In genomic region chr17:4541041-4541327, GRCh38 we compare ENCODE assay signal across 33 cellular contexts. TPM values are rescaled to one million over a fixed set of nuclear protein-coding genes. Genes with fewer than 3 reads are reported as not detected.
DNase-seq lines count a peak whose midpoint lies in the region; ATAC-seq and TF ChIP-seq lines count a peak whose summit lies in the region.
"Had no signal": no experiment of that assay in that cellular context is flagged by ENCODE, and none has a peak within 500 bp of the region (broad histone marks: within the 10 kb centered on the region; RNA-seq: fewer than 3 reads in every experiment).

No MANE protein-coding gene starts in this region.

- H3K4me3 Mint-ChIP-seq in activated naive CD8-positive, alpha-beta T cell treated with anti-CD3 and anti-CD28 coated beads, Interleukin-2, amount 10 ng/mL, durations not matched to agents 7 days and 5 days, result no peak overlapping the region
- H3K4me3 Mint-ChIP-seq in activated naive CD8-positive, alpha-beta T cell treated with anti-CD3 and anti-CD28 coated beads for 36 hours, result no peak overlapping the region
- H3K4me3 Mint-ChIP-seq in endothelial cell (ENCODE audit: unreplicated experiment), result peak overlapping the region; percentile 47
- H3K4me3 Mint-ChIP-seq: activated CD4-positive, alpha-beta memory T cell treated with anti-CD3 and anti-CD28 coated beads, Interleukin-2, amount 10 ng/mL, durations not matched to agents 7 days and 5 days; activated naive CD8-positive, alpha-beta T cell treated with anti-CD3 and anti-CD28 coated beads, Interleukin-2, amount 50 U/mL, for 24 hours; brain; CD8-positive, alpha-beta memory T cell; HFFc6; naive thymus-derived CD4-positive, alpha-beta T cell had no signal

- H3K4me1 ChIP-seq in neuronal stem cell (ENCODE audit: control insufficient read depth in 2 of 2, insufficient read depth in 1 of 2, low read depth in 1 of 2, low read length in 2 of 2), result peaks cover 0 to 8% of the 10 kb centered on the region in 2 donors

- H3K36me3 ChIP-seq in neuronal stem cell (replicated peaks in 1 of 2; ENCODE audit: control insufficient read depth in 2 of 2, insufficient read depth in 2 of 2, low read length in 2 of 2), result peaks cover 43 to 70% of the 10 kb centered on the region in 2 donors

- no peak overlapping the region for H3K4me3 ChIP-seq in neuronal stem cell (ENCODE audit: low read length in 2 of 2)
- H3K4me3 ChIP-seq: SK-N-MC, smooth muscle cell had no signal

- H2BK15ac ChIP-seq in neuronal stem cell (ENCODE audit: low read length), result no peak overlapping the region

- H2BK120ac ChIP-seq in neuronal stem cell (ENCODE audit: low read depth, low read length), result no peak overlapping the region

- no peaks in the 10 kb centered on the region for H3K9me3 Mint-ChIP-seq in activated naive CD8-positive, alpha-beta T cell treated with anti-CD3 and anti-CD28 coated beads, Interleukin-2, amount 10 ng/mL, durations not matched to agents 7 days and 5 days
- no peaks in the 10 kb centered on the region for H3K9me3 Mint-ChIP-seq in activated naive CD8-positive, alpha-beta T cell treated with anti-CD3 and anti-CD28 coated beads for 36 hours
- H3K9me3 Mint-ChIP-seq in endothelial cell (ENCODE audit: unreplicated experiment), result no peaks in the 10 kb centered on the region
- H3K9me3 Mint-ChIP-seq: activated CD4-positive, alpha-beta memory T cell treated with anti-CD3 and anti-CD28 coated beads, Interleukin-2, amount 10 ng/mL, durations not matched to agents 7 days and 5 days; activated naive CD8-positive, alpha-beta T cell treated with anti-CD3 and anti-CD28 coated beads, Interleukin-2, amount 50 U/mL, for 24 hours; brain; CD8-positive, alpha-beta memory T cell; HFFc6; naive thymus-derived CD4-positive, alpha-beta T cell had no signal

- peaks cover 3% of the 10 kb centered on the region for H3K36me3 Mint-ChIP-seq in activated naive CD8-positive, alpha-beta T cell treated with anti-CD3 and anti-CD28 coated beads, Interleukin-2, amount 10 ng/mL, durations not matched to agents 7 days and 5 days
- peaks cover 12% of the 10 kb centered on the region for H3K36me3 Mint-ChIP-seq in activated naive CD8-positive, alpha-beta T cell treated with anti-CD3 and anti-CD28 coated beads for 36 hours
- H3K36me3 Mint-ChIP-seq in endothelial cell (ENCODE audit: low read depth, unreplicated experiment), result no peaks in the 10 kb centered on the region

- no peak overlapping the region for H3K9ac ChIP-seq in neuronal stem cell (ENCODE audit: low read depth, low read length, poor library complexity)

- H3K4me1 Mint-ChIP-seq in activated naive CD8-positive, alpha-beta T cell treated with anti-CD3 and anti-CD28 coated beads, Interleukin-2, amount 10 ng/mL, durations not matched to agents 7 days and 5 days, result no peaks in the 10 kb centered on the region
- no peaks in the 10 kb centered on the region for H3K4me1 Mint-ChIP-seq in activated naive CD8-positive, alpha-beta T cell treated with anti-CD3 and anti-CD28 coated beads for 36 hours
- peaks cover 12% of the 10 kb centered on the region for H3K4me1 Mint-ChIP-seq in endothelial cell (ENCODE audit: unreplicated experiment)
- H3K4me1 Mint-ChIP-seq: activated CD4-positive, alpha-beta memory T cell treated with anti-CD3 and anti-CD28 coated beads, Interleukin-2, amount 10 ng/mL, durations not matched to agents 7 days and 5 days; activated naive CD8-positive, alpha-beta T cell treated with anti-CD3 and anti-CD28 coated beads, Interleukin-2, amount 50 U/mL, for 24 hours; brain had no signal

- WGBS in neuronal stem cell (ENCODE audit: extremely low coverage in 2 of 2, insufficient read length in 2 of 2, insufficient replicate concordance in 1 of 2), 2 donors, result no CpG with 5 or more reads among the region's 4 CpGs

- no peaks in the 10 kb centered on the region for H3K27me3 Mint-ChIP-seq in activated naive CD8-positive, alpha-beta T cell treated with anti-CD3 and anti-CD28 coated beads, Interleukin-2, amount 10 ng/mL, durations not matched to agents 7 days and 5 days
- no peaks in the 10 kb centered on the region for H3K27me3 Mint-ChIP-seq in activated naive CD8-positive, alpha-beta T cell treated with anti-CD3 and anti-CD28 coated beads for 36 hours
- peaks cover 45% of the 10 kb centered on the region for H3K27me3 Mint-ChIP-seq in endothelial cell (ENCODE audit: unreplicated experiment)
- H3K27me3 Mint-ChIP-seq: activated CD4-positive, alpha-beta memory T cell treated with anti-CD3 and anti-CD28 coated beads, Interleukin-2, amount 10 ng/mL, durations not matched to agents 7 days and 5 days; activated naive CD8-positive, alpha-beta T cell treated with anti-CD3 and anti-CD28 coated beads, Interleukin-2, amount 50 U/mL, for 24 hours; brain; CD8-positive, alpha-beta memory T cell; naive thymus-derived CD4-positive, alpha-beta T cell had no signal

- no peak for DNase-seq in activated naive CD8-positive, alpha-beta T cell treated with anti-CD3 and anti-CD28 coated beads, Interleukin-2, amount 10 ng/mL, durations not matched to agents 7 days and 5 days
- no peak for DNase-seq in activated naive CD8-positive, alpha-beta T cell treated with anti-CD3 and anti-CD28 coated beads for 36 hours
- no peak for DNase-seq in endothelial cell (ENCODE audit: low spot score)
- DNase-seq in neuronal stem cell (ENCODE audit: low spot score), result no peak
- DNase-seq in activated naive CD4-positive, alpha-beta T cell (lab: John Stamatoyannopoulos, UW), result no peak
- DNase-seq in NCI-H2171 (lab: John Stamatoyannopoulos, UW), result no peak
- DNase-seq: activated CD4-positive, alpha-beta memory T cell treated with anti-CD3 and anti-CD28 coated beads, Interleukin-2, amount 10 ng/mL, durations not matched to agents 7 days and 5 days; activated CD4-positive, CD25-positive, alpha-beta regulatory T cell treated with anti-CD3 and anti-CD28 coated beads, Interleukin-2, amount 50 U/mL, for 72 hours; activated effector memory CD4-positive, alpha-beta T cell treated with anti-CD3 and anti-CD28 coated beads, Interleukin-2, amount 50 U/mL, for 16 hours; activated naive CD8-positive, alpha-beta T cell treated with anti-CD3 and anti-CD28 coated beads, Interleukin-2, amount 50 U/mL, for 24 hours; activated T-cell treated with anti-CD3 and anti-CD28 coated beads for 4 hours; CD8-positive, alpha-beta memory T cell; effector CD4-positive, alpha-beta T cell; foreskin fibroblast; GOT3; HFFc6; hippocampal formation; KBM-7; MM.1S; naive thymus-derived CD4-positive, alpha-beta T cell; NCI-H1417; NCI-H2081 treated with DMSO at 0.1 percent for 48 hours; NCI-H748 treated with DMSO at 0.1 percent for 48 hours; stimulated activated CD4-positive, alpha-beta T cell treated with anti-CD3 and anti-CD28 coated beads, Interleukin-2, amount 100 ng/mL, for 24 hours had no signal

- no peak overlapping the region for H3K23ac ChIP-seq in neuronal stem cell (ENCODE audit: low read depth, low read length, poor library complexity)

- H3K18ac ChIP-seq in neuronal stem cell (ENCODE audit: low read length), result no peak overlapping the region

- H3K27me3 ChIP-seq in neuronal stem cell (ENCODE audit: control insufficient read depth in 3 of 3, insufficient read depth in 3 of 3, low read depth in 1 of 3, low read length in 3 of 3), result no peaks in the 10 kb centered on the region

- H3K9me3 ChIP-seq in neuronal stem cell (replicated peaks in 1 of 2; ENCODE audit: control insufficient read depth in 2 of 2, insufficient read depth in 1 of 2, low read depth in 1 of 2, low read length in 2 of 2), result no peaks in the 10 kb centered on the region

- no peak overlapping the region for H3K4me2 ChIP-seq in neuronal stem cell (ENCODE audit: insufficient read depth, low read length, poor library complexity, severe bottlenecking)
- H3K4me2 ChIP-seq: smooth muscle cell had no signal

- H3K27ac Mint-ChIP-seq in activated naive CD8-positive, alpha-beta T cell treated with anti-CD3 and anti-CD28 coated beads, Interleukin-2, amount 10 ng/mL, durations not matched to agents 7 days and 5 days, result peak overlapping the region; percentile 34
- H3K27ac Mint-ChIP-seq in activated naive CD8-positive, alpha-beta T cell treated with anti-CD3 and anti-CD28 coated beads for 36 hours, result no peak overlapping the region
- peak overlapping the region; percentile 61 for H3K27ac Mint-ChIP-seq in endothelial cell (ENCODE audit: unreplicated experiment)
- H3K27ac Mint-ChIP-seq: activated CD4-positive, alpha-beta memory T cell treated with anti-CD3 and anti-CD28 coated beads, Interleukin-2, amount 10 ng/mL, durations not matched to agents 7 days and 5 days; activated naive CD8-positive, alpha-beta T cell treated with anti-CD3 and anti-CD28 coated beads, Interleukin-2, amount 50 U/mL, for 24 hours; HFFc6 had no signal

- H3K27ac ChIP-seq in neuronal stem cell (replicated peaks; ENCODE audit: low read length) (no peak overlapping the region), temporal lobe (ENCODE audit: low read depth, low read length) (peak overlapping the region; percentile 52)
- H3K27ac ChIP-seq: SK-N-MC had no signal

- H2AFZ ChIP-seq in neuronal stem cell (ENCODE audit: low read length), result no peak overlapping the region

- no peak overlapping the region for H2AK5ac ChIP-seq in neuronal stem cell (ENCODE audit: low read depth, low read length)

- no peak overlapping the region for H3K14ac ChIP-seq in neuronal stem cell (ENCODE audit: low read length)

- H4K91ac ChIP-seq in neuronal stem cell (ENCODE audit: low read depth, low read length, poor library complexity), result no peak overlapping the region

- H3K79me1 ChIP-seq in neuronal stem cell (ENCODE audit: low read depth, low read length), result peaks cover 17% of the 10 kb centered on the region

- H2BK5ac ChIP-seq in neuronal stem cell (ENCODE audit: low read length), result peak overlapping the region; percentile 75

- H2BK12ac ChIP-seq in neuronal stem cell (ENCODE audit: low read length), result no peak overlapping the region

- no peak overlapping the region for H3K4ac ChIP-seq in neuronal stem cell (ENCODE audit: low read length)

- no peak for ATAC-seq in activated naive CD8-positive, alpha-beta T cell treated with anti-CD3 and anti-CD28 coated beads, Interleukin-2, amount 10 ng/mL, durations not matched to agents 7 days and 5 days (ENCODE audit: low read depth)
- ATAC-seq in GM21723 (IDR thresholded peaks at IDR 0.05; ENCODE audit: unreplicated experiment), result no peak
- ATAC-seq: activated naive CD8-positive, alpha-beta T cell treated with anti-CD3 and anti-CD28 coated beads, Interleukin-2, amount 50 U/mL, for 24 hours; naive thymus-derived CD4-positive, alpha-beta T cell had no signal

- H4K8ac ChIP-seq in neuronal stem cell (ENCODE audit: low read depth, low read length), result no peak overlapping the region

- POLR2A ChIA-PET in activated naive CD8-positive, alpha-beta T cell treated with anti-CD3 and anti-CD28 coated beads, Interleukin-2, amount 10 ng/mL, durations not matched to agents 7 days and 5 days (lab: Charles Lee), result no interaction called here

- TF ChIP-seq CTCF in endothelial cell (IDR thresholded peaks at IDR 0.05; ENCODE audit: unreplicated experiment), result no peak

RNA-seq across cellular contexts. Expression of gene MYBBP1A, which starts 14.2 kb away (rescaled TPM):
- 10 to 100 TPM; 59.1 to 61.6 TPM for total RNA-seq in activated naive CD8-positive, alpha-beta T cell treated with anti-CD3 and anti-CD28 coated beads, Interleukin-2, amount 10 ng/mL, durations not matched to agents 7 days and 5 days
- total RNA-seq in activated naive CD8-positive, alpha-beta T cell treated with anti-CD3 and anti-CD28 coated beads for 36 hours, result 100 to 1,000 TPM; 174 to 176 TPM
- total RNA-seq in endothelial cell (ENCODE audit: unreplicated experiment), result 32.4 TPM
- 15.0 TPM for polyA plus RNA-seq in neuronal stem cell (2013, experiment 1 of 2)
- polyA plus RNA-seq in neuronal stem cell (2013, experiment 2 of 2), result 14.9 TPM
- 16.2 TPM for total RNA-seq in temporal lobe

RNA-seq across cellular contexts. Expression of gene GGT6, which starts 19.4 kb away (rescaled TPM):
- total RNA-seq in activated naive CD8-positive, alpha-beta T cell treated with anti-CD3 and anti-CD28 coated beads, Interleukin-2, amount 10 ng/mL, durations not matched to agents 7 days and 5 days, result not detected
- total RNA-seq in activated naive CD8-positive, alpha-beta T cell treated with anti-CD3 and anti-CD28 coated beads for 36 hours, result not detected
- total RNA-seq in endothelial cell (ENCODE audit: unreplicated experiment) (not detected), temporal lobe (not detected)
- polyA plus RNA-seq in neuronal stem cell (2013, experiment 1 of 2), result not detected
- not detected for polyA plus RNA-seq in neuronal stem cell (2013, experiment 2 of 2)
- total RNA-seq: A172; activated CD4-positive, alpha-beta memory T cell treated with anti-CD3 and anti-CD28 coated beads, Interleukin-2, amount 10 ng/mL, durations not matched to agents 7 days and 5 days; CD8-positive, alpha-beta memory T cell; chondrocyte; HFFc6; naive thymus-derived CD4-positive, alpha-beta T cell; subcutaneous adipose tissue; T-helper 1 cell treated with Interleukin-12 subunit alpha and Interleukin-12 subunit beta and Interleukin-4 antibody, amounts not matched to agents 30 ng/mL and 1 ng/mL, for 36 hours had no signal
- polyA plus RNA-seq: CD8-positive, alpha-beta memory T cell; naive thymus-derived CD4-positive, alpha-beta T cell; smooth muscle cell had no signal

RNA-seq across cellular contexts. Expression of gene SPNS2, which starts 42.3 kb away (rescaled TPM):
- 1 to 10 TPM; 6.7 to 6.9 TPM for total RNA-seq in activated naive CD8-positive, alpha-beta T cell treated with anti-CD3 and anti-CD28 coated beads, Interleukin-2, amount 10 ng/mL, durations not matched to agents 7 days and 5 days
- total RNA-seq in activated naive CD8-positive, alpha-beta T cell treated with anti-CD3 and anti-CD28 coated beads for 36 hours, result under 1 TPM; 0.20 to 0.43 TPM
- total RNA-seq in endothelial cell (ENCODE audit: unreplicated experiment) (187 TPM), temporal lobe (7.9 TPM)
- 0.54 TPM for polyA plus RNA-seq in neuronal stem cell (2013, experiment 1 of 2)
- 0.58 TPM for polyA plus RNA-seq in neuronal stem cell (2013, experiment 2 of 2)
- total RNA-seq: HFFc6 had no signal
- polyA plus RNA-seq: naive thymus-derived CD4-positive, alpha-beta T cell had no signal

RNA-seq across cellular contexts. Expression of gene SMTNL2, which starts 43.3 kb away (rescaled TPM):
- total RNA-seq in activated naive CD8-positive, alpha-beta T cell treated with anti-CD3 and anti-CD28 coated beads, Interleukin-2, amount 10 ng/mL, durations not matched to agents 7 days and 5 days, result not detected
- not detected for total RNA-seq in activated naive CD8-positive, alpha-beta T cell treated with anti-CD3 and anti-CD28 coated beads for 36 hours
- total RNA-seq in endothelial cell (ENCODE audit: unreplicated experiment) (0.59 TPM), temporal lobe (2.5 TPM)
- 8.7 TPM for polyA plus RNA-seq in neuronal stem cell (2013, experiment 1 of 2)
- 9.0 TPM for polyA plus RNA-seq in neuronal stem cell (2013, experiment 2 of 2)
- total RNA-seq: activated CD4-positive, alpha-beta memory T cell treated with anti-CD3 and anti-CD28 coated beads, Interleukin-2, amount 10 ng/mL, durations not matched to agents 7 days and 5 days; CD8-positive, alpha-beta memory T cell; HFFc6; naive thymus-derived CD4-positive, alpha-beta T cell; T-helper 1 cell treated with Interleukin-12 subunit alpha and Interleukin-12 subunit beta and Interleukin-4 antibody, amounts not matched to agents 30 ng/mL and 1 ng/mL, for 36 hours had no signal
- polyA plus RNA-seq: CD8-positive, alpha-beta memory T cell; naive thymus-derived CD4-positive, alpha-beta T cell had no signal

Comparison
In these comparisons a context has a peak if more than half of its experiments do, and no peak if none do; other contexts are left out.
1. RNA of gene SPNS2, which starts 42.3 kb away (total RNA-seq): 187 TPM in endothelial cell (single experiment); 7.9 TPM in temporal lobe (single experiment), 6.7 to 6.9 TPM in activated naive CD8-positive, alpha-beta T cell treated with anti-CD3 and anti-CD28 coated beads, Interleukin-2, amount 10 ng/mL, durations not matched to agents 7 days and 5 days and 0.20 to 0.43 TPM in activated naive CD8-positive, alpha-beta T cell treated with anti-CD3 and anti-CD28 coated beads for 36 hours; every median in the first group is over 10 times any median in the second.